8 cellular contexts compared by ENCODE assay signal in genomic region chr17:16398270-16399267, GRCh38.
A peak's percentile ranks its signal among the peaks of the same experiment; 100 is the strongest.
DNase-seq lines count a peak whose midpoint lies in the region; ATAC-seq lines count a peak whose summit lies in the region.

No MANE protein-coding gene starts in this region.

- ATAC-seq in GM18499 (IDR thresholded peaks at IDR 0.05; ENCODE audit: insufficient read depth, unreplicated experiment) (peak; percentile 57), GM21619 (IDR thresholded peaks at IDR 0.05; ENCODE audit: unreplicated experiment) (peak; percentile 80)

- DNase-seq in NCI-H2171 treated with DMSO at 0.1 percent for 48 hours (lab: John Stamatoyannopoulos, UW) = peak; percentile 88
- DNase-seq in islet precursor cell = peak; percentile 95
- DNase-seq in NK-92 (lab: John Stamatoyannopoulos, UW; ENCODE audit: unreplicated experiment) = no peak
- DNase-seq in activated CD4-positive, CD25-positive, alpha-beta regulatory T cell (lab: John Stamatoyannopoulos, UW) = no peak
- no peak for DNase-seq in globus pallidus (ENCODE audit: low spot score)
- no peak for DNase-seq in NCI-H187 treated with DMSO at 0.1 percent for 48 hours (lab: John Stamatoyannopoulos, UW)

Comparison
In these comparisons a context has a peak if more than half of its experiments do, and no peak if none do; other contexts are left out.
1. DNase-seq: peak in NCI-H2171 treated with DMSO at 0.1 percent for 48 hours (single experiment) and islet precursor cell (single experiment); none in NK-92 (single experiment), activated CD4-positive, CD25-positive, alpha-beta regulatory T cell (0 of 4), globus pallidus (single experiment) and NCI-H187 treated with DMSO at 0.1 percent for 48 hours (single experiment).